Comparison of ENCODE assay signal across 8 cellular contexts in genomic region chr1:99180343-99180808, GRCh38.
DNase-seq lines count a peak whose midpoint lies in the region; ATAC-seq and TF ChIP-seq lines count a peak whose summit lies in the region.

No MANE protein-coding gene starts in this region.

- H3K9me3 ChIP-seq in HEK293 (ENCODE audit: control insufficient read depth, insufficient read depth, low read depth, low read length) (no peaks in the 10 kb centered on the region), MG63 (no peaks in the 10 kb centered on the region), RWPE2 (ENCODE audit: severe bottlenecking) (no peaks in the 10 kb centered on the region), parathyroid adenoma (ENCODE audit: control insufficient read depth, low read length) (no peaks in the 10 kb centered on the region)

- DNase-seq in GM10248 (ENCODE audit: extremely low spot score) (peak; percentile 45), MG63 (peak; percentile 34), RWPE2 (ENCODE audit: low spot score) (no peak), globus pallidus (ENCODE audit: low spot score) (peak; percentile 83), ureter (ENCODE audit: low spot score) (peak; percentile 83)
- peak in 3 of 4 experiments; percentile 9 to 21 (median 19) for DNase-seq in activated naive CD4-positive, alpha-beta T cell (lab: John Stamatoyannopoulos, UW)

- H3K4me2 ChIP-seq in parathyroid adenoma (ENCODE audit: low read length) = peak overlapping the region; percentile 57

- H3K27ac ChIP-seq in HEK293 (ENCODE audit: extremely low read depth, low read depth, low read length) = no peak overlapping the region
- no peak overlapping the region for H3K27ac ChIP-seq in RWPE2 (ENCODE audit: poor library complexity, severe bottlenecking)
- no peak overlapping the region for H3K27ac ChIP-seq in parathyroid adenoma

- peak; percentile 85 for ATAC-seq in RWPE2 (ENCODE audit: low read depth)

- no peak overlapping the region for H3K9ac ChIP-seq in parathyroid adenoma

- CTCF ChIA-PET in GM10248 (lab: Yijun Ruan, JAX) = interaction anchor here (0.6 to 3.3 kb wide), 13 partner anchors 12 to 1683 kb away, joined by 3 to 37 read pairs (median 3); no protein-coding TSS in a partner anchor
- CTCF ChIA-PET in HEK293 (lab: Yijun Ruan, JAX) = interaction anchor here (0.6 to 3.4 kb wide), 14 partner anchors 9 to 721 kb away, joined by 3 to 33 read pairs (median 3); no protein-coding TSS in a partner anchor

- H3K4me1 ChIP-seq in HEK293 (ENCODE audit: control insufficient read depth, insufficient read depth, low read length) (no peaks in the 10 kb centered on the region), RWPE2 (ENCODE audit: insufficient read depth, poor library complexity, severe bottlenecking) (no peaks in the 10 kb centered on the region), parathyroid adenoma (no peaks in the 10 kb centered on the region)

- no peaks in the 10 kb centered on the region for H3K27me3 ChIP-seq in MG63
- no peaks in the 10 kb centered on the region for H3K27me3 ChIP-seq in RWPE2 (ENCODE audit: insufficient read depth, poor library complexity, severe bottlenecking)
- H3K27me3 ChIP-seq in parathyroid adenoma (ENCODE audit: control insufficient read depth, insufficient read depth, low read length) = no peaks in the 10 kb centered on the region

- H3K79me2 ChIP-seq in parathyroid adenoma = no peaks in the 10 kb centered on the region

- peak; percentile 78 for TF ChIP-seq CTCF in GM10248 (IDR thresholded peaks at IDR 0.05; ENCODE audit: control extremely low read depth, extremely low read depth, low read depth, missing control alignments)
- TF ChIP-seq CTCF in HEK293 (tag by site-specific recombination; IDR thresholded peaks at IDR 0.05) = peak; percentile 33; the same call in 1 of the 2 replicates
- TF ChIP-seq CTCF in RWPE2 (IDR thresholded peaks at IDR 0.05; ENCODE audit: poor library complexity, severe bottlenecking) = peak; percentile 88
- TF ChIP-seq CTCF in parathyroid adenoma (IDR thresholded peaks at IDR 0.05) = peak; percentile 68

- H2AFZ ChIP-seq in parathyroid adenoma = peak overlapping the region; percentile 80

- H3K4me3 ChIP-seq in HEK293 (ENCODE audit: low read depth, low read length) = no peak overlapping the region
- H3K4me3 ChIP-seq in MG63 = no peak overlapping the region
- H3K4me3 ChIP-seq in RWPE2 (ENCODE audit: severe bottlenecking) = no peak overlapping the region
- H3K4me3 ChIP-seq in parathyroid adenoma (ENCODE audit: low read depth, low read length) = peak overlapping the region; percentile 38

- no peaks in the 10 kb centered on the region for H3K36me3 ChIP-seq in HEK293 (ENCODE audit: control insufficient read depth in 2 of 2, insufficient read depth in 1 of 2, low read length in 2 of 2)
- no peaks in the 10 kb centered on the region for H3K36me3 ChIP-seq in MG63
- no peaks in the 10 kb centered on the region for H3K36me3 ChIP-seq in RWPE2 (ENCODE audit: low read depth)
- no peaks in the 10 kb centered on the region for H3K36me3 ChIP-seq in parathyroid adenoma (ENCODE audit: control insufficient read depth, insufficient read depth, low read length)

- POLR2A ChIA-PET in GM10248 (lab: Yijun Ruan, JAX) = no interaction called here
- POLR2A ChIA-PET in HEK293 (lab: Yijun Ruan, JAX) = no interaction called here

TF ChIP-seq in HEK293, 187 proteins besides CTCF, POLR2A, EP300 and RAD21 (continues in another document):
- TF ChIP-seq ZNF518A (tag by site-specific recombination; conservative IDR thresholded peaks at IDR 0.05; ENCODE audit: low read depth) = no peak
- peak; percentile 57 for TF ChIP-seq ZNF660 (tag by site-specific recombination; IDR thresholded peaks at IDR 0.05)
- TF ChIP-seq REPIN1 (tag by site-specific recombination; IDR thresholded peaks at IDR 0.05; ENCODE audit: low read depth) = no peak
- TF ChIP-seq ZNF501 (tag by site-specific recombination; IDR thresholded peaks at IDR 0.05) = no peak
- TF ChIP-seq ZNF292 (tag by site-specific recombination; IDR thresholded peaks at IDR 0.05; ENCODE audit: borderline replicate concordance, low read depth) = no peak
- peak; percentile 83 for TF ChIP-seq ZNF654 (tag by site-specific recombination; IDR thresholded peaks at IDR 0.05; ENCODE audit: low read depth)
- TF ChIP-seq REST (tag by site-specific recombination; IDR thresholded peaks at IDR 0.05) = 0 out of 2 replicates have a peak, but pooled peaks have one; percentile 8

Comparison
In these comparisons a context has a peak if more than half of its experiments do, and no peak if none do; other contexts are left out.
1. CTCF ChIP-seq: peak in every context shown above with its lines; median percentile 88 in RWPE2; 78 in GM10248; 68 in parathyroid adenoma; 33 in HEK293.